Comparison of ENCODE assay signal across 9 cellular contexts in genomic region chr2:42828487-42829416, GRCh38. TPM values are rescaled to one million over a fixed set of nuclear protein-coding genes. Genes with fewer than 3 reads are reported as not detected.
DNase-seq lines count a peak whose midpoint lies in the region; ATAC-seq and TF ChIP-seq lines count a peak whose summit lies in the region.
"Had no signal": no experiment of that assay in that cellular context is flagged by ENCODE, and none has a peak within 500 bp of the region (broad histone marks: within the 10 kb centered on the region; RNA-seq: fewer than 3 reads in every experiment).

No MANE protein-coding gene starts in this region.

- no peaks in the 10 kb centered on the region for H3K36me3 Mint-ChIP-seq in CD4-positive, alpha-beta memory T cell
- H3K36me3 Mint-ChIP-seq in naive B cell, result no peaks in the 10 kb centered on the region
- no peaks in the 10 kb centered on the region for H3K36me3 Mint-ChIP-seq in stimulated activated memory B cell treated with anti-CD40 and anti-IgM and Interleukin-4, amounts not matched to agents 10 μg/mL and 1 μg/mL and 100 μg/mL, for 72 hours

- H3K27me3 ChIP-seq in CD4-positive, alpha-beta memory T cell (ENCODE audit: insufficient read depth, low read length), result no peaks in the 10 kb centered on the region
- H3K27me3 ChIP-seq in OCI-LY3 (ENCODE audit: low read depth, low read length), result 0 out of 2 replicates have a peak, but pooled peaks cover 5% of the 10 kb centered on the region
- no peaks in the 10 kb centered on the region for H3K27me3 ChIP-seq in esophagus (ENCODE audit: control insufficient read depth in 1 of 2, insufficient read depth in 2 of 2, low read length in 2 of 2)

- peaks cover 8 to 20% (median 17%) of the 10 kb centered on the region in 4 donors for H3K4me1 Mint-ChIP-seq in CD4-positive, alpha-beta memory T cell
- peaks cover 10 to 22% (median 16%) of the 10 kb centered on the region in 3 donors for H3K4me1 Mint-ChIP-seq in naive B cell
- peaks cover 21% of the 10 kb centered on the region for H3K4me1 Mint-ChIP-seq in stimulated activated memory B cell treated with anti-CD40 and anti-IgM and Interleukin-4, amounts not matched to agents 10 μg/mL and 1 μg/mL and 100 μg/mL, for 72 hours

- H3K27ac ChIP-seq in CD4-positive, alpha-beta memory T cell (ENCODE audit: low read depth, low read length), result no peak overlapping the region
- H3K27ac ChIP-seq in OCI-LY3 (ENCODE audit: low read length), result no peak overlapping the region
- H3K27ac ChIP-seq in esophagus (ENCODE audit: low read depth in 2 of 2, low read length in 1 of 2), result peak overlapping the region; percentile 58 to 64

- no peaks in the 10 kb centered on the region for H3K9me3 Mint-ChIP-seq in CD4-positive, alpha-beta memory T cell
- H3K9me3 Mint-ChIP-seq in naive B cell, result peaks cover 0 to 1% (median 0%) of the 10 kb centered on the region in 7 donors
- H3K9me3 Mint-ChIP-seq in stimulated activated memory B cell treated with anti-CD40 and anti-IgM and Interleukin-4, amounts not matched to agents 10 μg/mL and 1 μg/mL and 100 μg/mL, for 72 hours, result no peaks in the 10 kb centered on the region
- H3K9me3 Mint-ChIP-seq: IgD-negative memory B cell had no signal

- peak overlapping the region in 1 of 7 donors; percentile 58 for H3K27ac Mint-ChIP-seq in CD4-positive, alpha-beta memory T cell
- peak overlapping the region in 3 of 6 donors; percentile 51 to 73 (median 60) for H3K27ac Mint-ChIP-seq in naive B cell
- no peak overlapping the region for H3K27ac Mint-ChIP-seq in stimulated activated memory B cell treated with anti-CD40 and anti-IgM and Interleukin-4, amounts not matched to agents 10 μg/mL and 1 μg/mL and 100 μg/mL, for 72 hours

- H3K4me1 ChIP-seq in CD4-positive, alpha-beta memory T cell (ENCODE audit: insufficient read depth, low read length), result peaks cover 13% of the 10 kb centered on the region
- H3K4me1 ChIP-seq in OCI-LY3 (ENCODE audit: low read length) (peaks cover 11% of the 10 kb centered on the region), esophagus (ENCODE audit: control insufficient read depth in 2 of 2, insufficient read depth in 2 of 2, low read length in 1 of 2) (peaks cover 5 to 17% of the 10 kb centered on the region in 2 donors)

- TF ChIP-seq CTCF in OCI-LY3 (IDR thresholded peaks at IDR 0.05; ENCODE audit: low read depth, low read length), result peak; percentile 90

- no peak overlapping the region for H3K4me3 ChIP-seq in CD4-positive, alpha-beta memory T cell (ENCODE audit: low read length in 2 of 2)
- peak overlapping the region; percentile 78 for H3K4me3 ChIP-seq in OCI-LY3 (ENCODE audit: low read length)
- no peak overlapping the region for H3K4me3 ChIP-seq in esophagus (ENCODE audit: low read depth in 1 of 2, low read length in 2 of 2)

- intact Hi-C loops in CD4-positive, alpha-beta memory T cell (cut with micrococcal nuclease), result loop anchor here (2.0 kb wide), 2 partner anchors 656 to 748 kb away; no protein-coding TSS in a partner anchor

- 26 to 28% methylated on average over 12 of the region's 12 CpGs for WGBS in esophagus, 2 donors

- ATAC-seq in GM19395 (IDR thresholded peaks at IDR 0.05; ENCODE audit: unreplicated experiment) (peak; percentile 70), naive B cell (ENCODE audit: low read depth in 2 of 2) (peak; percentile 88 to 92)
- peak; percentile 91 for ATAC-seq in stimulated activated memory B cell treated with anti-CD40 and anti-IgM and Interleukin-4, amounts not matched to agents 10 μg/mL and 1 μg/mL and 100 μg/mL, for 72 hours

- peak overlapping the region in 5 of 8 donors; percentile 17 to 57 (median 31) for H3K4me3 Mint-ChIP-seq in CD4-positive, alpha-beta memory T cell
- peak overlapping the region in 1 of 8 donors; percentile 28 for H3K4me3 Mint-ChIP-seq in naive B cell
- H3K4me3 Mint-ChIP-seq in stimulated activated memory B cell treated with anti-CD40 and anti-IgM and Interleukin-4, amounts not matched to agents 10 μg/mL and 1 μg/mL and 100 μg/mL, for 72 hours, result no peak overlapping the region

- H4K20me1 ChIP-seq in OCI-LY3 (ENCODE audit: insufficient read depth, low read length), result no peaks in the 10 kb centered on the region

- H3K9ac ChIP-seq in OCI-LY3 (ENCODE audit: low read length), result no peak overlapping the region

- H3K9me3 ChIP-seq in CD4-positive, alpha-beta memory T cell (ENCODE audit: control insufficient read depth in 1 of 2, low read length in 2 of 2), result no peaks in the 10 kb centered on the region
- no peaks in the 10 kb centered on the region for H3K9me3 ChIP-seq in OCI-LY3 (ENCODE audit: insufficient read depth, low read length)
- no peaks in the 10 kb centered on the region for H3K9me3 ChIP-seq in esophagus (ENCODE audit: control insufficient read depth in 2 of 2, insufficient read depth in 1 of 2, low read depth in 1 of 2, low read length in 1 of 2)

- DNase-seq in CD4-positive, alpha-beta memory T cell, result peak; percentile 59 to 68 (median 63)
- DNase-seq in HS-27A (ENCODE audit: low read depth) (peak; percentile 58), activated T-cell treated with anti-CD3 and anti-CD28 coated beads for 1 hour (ENCODE audit: low read depth) (peak; percentile 52), naive B cell (peak; percentile 64)

- H3K27me3 Mint-ChIP-seq in CD4-positive, alpha-beta memory T cell, result peaks cover 3 to 10% of the 10 kb centered on the region in 2 donors
- H3K27me3 Mint-ChIP-seq in naive B cell, result peaks cover 0 to 15% (median 0%) of the 10 kb centered on the region in 3 donors
- H3K27me3 Mint-ChIP-seq in stimulated activated memory B cell treated with anti-CD40 and anti-IgM and Interleukin-4, amounts not matched to agents 10 μg/mL and 1 μg/mL and 100 μg/mL, for 72 hours, result no peaks in the 10 kb centered on the region

- no peaks in the 10 kb centered on the region for H3K79me2 ChIP-seq in OCI-LY3 (ENCODE audit: low read length)

- POLR2A ChIA-PET in CD4-positive, alpha-beta memory T cell (lab: Charles Lee; ENCODE audit: partially characterized antibody), result interaction anchor here (0.9 to 3.5 kb wide), 2 partner anchors 18 to 767 kb away, joined by 3 to 19 read pairs; partner anchors contain the start of gene THADA

- no peaks in the 10 kb centered on the region for H3K36me3 ChIP-seq in CD4-positive, alpha-beta memory T cell (ENCODE audit: insufficient read depth, low read length)
- H3K36me3 ChIP-seq in OCI-LY3 (replicated peaks; ENCODE audit: low read depth, low read length) (no peaks in the 10 kb centered on the region), esophagus (ENCODE audit: control insufficient read depth in 2 of 2, insufficient read depth in 2 of 2, low read length in 1 of 2) (no peaks in the 10 kb centered on the region)

- peak overlapping the region; percentile 82; the same call in 1 of the 2 replicates for H2AFZ ChIP-seq in OCI-LY3 (ENCODE audit: low read depth, low read length)

- CTCF ChIA-PET in CD4-positive, alpha-beta memory T cell (lab: Charles Lee; ENCODE audit: partially characterized antibody), result interaction anchor here (0.7 to 3.8 kb wide), 21 partner anchors 8 to 945 kb away, joined by 3 to 39 read pairs (median 5); partner anchors contain the start of gene DYNC2LI1

- peak overlapping the region; percentile 95 for H3K4me2 ChIP-seq in OCI-LY3 (ENCODE audit: low read length)

RNA-seq across cellular contexts. Expression of gene HAAO, which starts 36.4 kb away (rescaled TPM):
- under 1 TPM in 1 of 2 experiments, not detected in 1; 0.44 TPM for total RNA-seq in CD4-positive, alpha-beta memory T cell
- polyA plus RNA-seq in CD4-positive, alpha-beta memory T cell, result under 1 TPM in 1 of 2 donors, not detected in 1; 0.21 TPM
- polyA plus RNA-seq in esophagus (1 to 10 TPM; 3.0 to 6.9 TPM), naive B cell (ENCODE audit: low read depth in 6 of 6) (1 to 10 TPM in 5 of 6 donors, not detected in 1; 3.0 to 6.7 (median 5.2) TPM)

Comparison
In these comparisons a context has a peak if more than half of its experiments do, and no peak if none do; other contexts are left out.
1. H3K27ac ChIP-seq: peak in esophagus (2 of 2); none in CD4-positive, alpha-beta memory T cell (single experiment) and OCI-LY3 (single experiment).
2. Peak in every context shown above with its lines, with median percentiles within 50 percentile points of each other: DNase-seq and ATAC-seq.